ENCODE assay signal across 20 cellular contexts in genomic region chr6:100574836-100575235, GRCh38.
A peak's percentile ranks its signal among the peaks of the same experiment; 100 is the strongest.
DNase-seq lines count a peak whose midpoint lies in the region; FAIRE-seq and TF ChIP-seq lines count a peak whose summit lies in the region.
"Had no signal": no experiment of that assay in that cellular context is flagged by ENCODE, and none has a peak within 500 bp of the region (broad histone marks: within the 10 kb centered on the region; RNA-seq: fewer than 3 reads in every experiment).

No MANE protein-coding gene starts in this region.

- no peaks in the 10 kb centered on the region for H3K27me3 ChIP-seq in WERI-Rb-1 (ENCODE audit: insufficient read depth, low read depth, severe bottlenecking)
- H3K27me3 ChIP-seq: BLaER1 had no signal

- H3K27ac Mint-ChIP-seq in HFFc6, result peak overlapping the region; percentile 17; the same call in 1 of the 2 replicates
- H3K27ac Mint-ChIP-seq: GM23338, IgD-negative memory B cell had no signal

- peak; percentile 72 for DNase-seq in D341Med (ENCODE audit: low spot score)
- no peak for DNase-seq in HFFc6
- DNase-seq in NCI-H524 (lab: John Stamatoyannopoulos, UW), result peak; percentile 70 to 84
- peak; percentile 39 for DNase-seq in WERI-Rb-1
- DNase-seq in GM12892 (ENCODE audit: insufficient read length), result no peak
- no peak for DNase-seq in NK-92 (lab: John Stamatoyannopoulos, UW; ENCODE audit: unreplicated experiment)
- no peak for DNase-seq in iPS-NIHi11 (ENCODE audit: low spot score)
- DNase-seq in kidney tubule cell (ENCODE audit: low spot score), result no peak
- DNase-seq: 8988T; AML-193; Caco-2; CD8-positive, alpha-beta memory T cell; DMS153; DMS79 treated with DMSO at 0.1 percent for 48 hours; GF-D8; H7 had no signal

- no peak for TF ChIP-seq POLR2A in GM12892 (IDR thresholded peaks at IDR 0.05; ENCODE audit: low read depth, low read length)

- H3K4me3 ChIP-seq in WERI-Rb-1 (ENCODE audit: low read depth, low read length), result no peak overlapping the region
- H3K4me3 ChIP-seq: BLaER1, GM23338 had no signal

- peaks cover 32% of the 10 kb centered on the region for H3K36me3 Mint-ChIP-seq in HFFc6 (ENCODE audit: low read depth)

- no peak for TF ChIP-seq CTCF in HFFc6 (IDR thresholded peaks at IDR 0.05)
- TF ChIP-seq CTCF in WERI-Rb-1 (IDR thresholded peaks at IDR 0.05; ENCODE audit: low read depth, low read length), result no peak

- peaks cover 20% of the 10 kb centered on the region for H3K4me1 Mint-ChIP-seq in HFFc6 (ENCODE audit: low read depth)
- H3K4me1 Mint-ChIP-seq: GM23338 had no signal

- H3K27me3 Mint-ChIP-seq in HFFc6 (ENCODE audit: insufficient read depth), result peaks cover 3% of the 10 kb centered on the region
- H3K27me3 Mint-ChIP-seq: IgD-negative memory B cell had no signal

- FAIRE-seq in GM12892 (lab: Jason Lieb, UNC), result no peak
- FAIRE-seq: GM18507 had no signal

- no peaks in the 10 kb centered on the region for H3K9me3 ChIP-seq in WERI-Rb-1 (ENCODE audit: severe bottlenecking)
- H3K9me3 ChIP-seq: Caco-2 had no signal

- peak overlapping the region; percentile 44; the same call in 1 of the 2 replicates for H3K27ac ChIP-seq in WERI-Rb-1
- H3K27ac ChIP-seq: BLaER1 had no signal

- H3K9me3 Mint-ChIP-seq in HFFc6, result peaks cover 6% of the 10 kb centered on the region; the same call in 1 of the 2 replicates
- H3K9me3 Mint-ChIP-seq: GM23338 had no signal

- H3K4me3 Mint-ChIP-seq in HFFc6, result no peak overlapping the region
- H3K4me3 Mint-ChIP-seq: CD8-positive, alpha-beta memory T cell; GM23338; IgD-negative memory B cell had no signal

- no peaks in the 10 kb centered on the region for H3K36me3 ChIP-seq in WERI-Rb-1

Comparison
In these comparisons a context has a peak if more than half of its experiments do, and no peak if none do; other contexts are left out.
1. DNase-seq: peak in D341Med (single experiment), NCI-H524 (2 of 2) and WERI-Rb-1 (single experiment); none in HFFc6 (single experiment), GM12892 (single experiment), NK-92 (single experiment), iPS-NIHi11 (single experiment) and kidney tubule cell (single experiment).